28 cellular contexts compared by ENCODE assay signal in genomic region chr18:57574866-57575265, GRCh38.
"Had no signal": no experiment of that assay in that cellular context is flagged by ENCODE, and none has a peak within 500 bp of the region (broad histone marks: within the 10 kb centered on the region; RNA-seq: fewer than 3 reads in every experiment).

No MANE protein-coding gene starts in this region.

- H3K4me1 Mint-ChIP-seq: memory B cell, natural killer cell, neural progenitor cell had no signal

- H3K4me3 Mint-ChIP-seq: activated naive CD4-positive, alpha-beta T cell treated with anti-CD3 and anti-CD28 coated beads, Interleukin-2, amount 10 ng/mL, durations not matched to agents 7 days and 5 days; activated T-helper 1 cell treated with anti-CD3 and anti-CD28 coated beads, Interleukin-12 subunit alpha, Interleukin-12 subunit beta, Interleukin-2, Interleukin-4 antibody, amounts not matched to agents 30 ng/mL and 10 ng/mL and 1 ng/mL, durations not matched to agents 14 hours and 24 hours and 36 hours; central memory CD8-positive, alpha-beta T cell; immature natural killer cell; memory B cell; natural killer cell; neural progenitor cell had no signal

- H3K27me3 ChIP-seq: breast epithelium, heart left ventricle, neural progenitor cell, spleen, uterus had no signal

- H3K4me1 ChIP-seq: breast epithelium, heart left ventricle, neural progenitor cell, parathyroid adenoma, uterus had no signal

- FAIRE-seq: colon, TTC549 had no signal

- H3K27ac ChIP-seq: breast epithelium, heart left ventricle, neural progenitor cell, parathyroid adenoma, spleen, uterus had no signal

- H3K9me3 Mint-ChIP-seq: activated naive CD4-positive, alpha-beta T cell treated with anti-CD3 and anti-CD28 coated beads, Interleukin-2, amount 10 ng/mL, durations not matched to agents 7 days and 5 days; activated T-helper 1 cell treated with anti-CD3 and anti-CD28 coated beads, Interleukin-12 subunit alpha, Interleukin-12 subunit beta, Interleukin-2, Interleukin-4 antibody, amounts not matched to agents 30 ng/mL and 10 ng/mL and 1 ng/mL, durations not matched to agents 14 hours and 24 hours and 36 hours; central memory CD8-positive, alpha-beta T cell; immature natural killer cell; memory B cell; natural killer cell; neural progenitor cell had no signal

- DNase-seq: activated CD4-positive, alpha-beta T cell treated with anti-CD3 and anti-CD28 coated beads for 48 hours; activated CD4-positive, alpha-beta T cell treated with anti-CD3 and anti-CD28 coated beads, Interleukin-2, amount 50 U/mL, for 48 hours; activated CD8-positive, alpha-beta memory T cell treated with anti-CD3 and anti-CD28 coated beads for 24 hours; activated effector memory CD4-positive, alpha-beta T cell treated with anti-CD3 and anti-CD28 coated beads, Interleukin-2, amount 50 U/mL, for 16 hours; activated naive CD4-positive, alpha-beta T cell treated with anti-CD3 and anti-CD28 coated beads, Interleukin-2, amount 10 ng/mL, durations not matched to agents 7 days and 5 days; amygdala; dermis blood vessel endothelial cell; effector CD4-positive, alpha-beta T cell; erythroblast; heart left ventricle; hypothalamus; immature natural killer cell; natural killer cell; occipital lobe; right cardiac atrium; spleen; stimulated activated naive CD4-positive, alpha-beta T cell; T-helper 1 cell; trophoblast cell; uterus had no signal

- ATAC-seq: heart left ventricle, natural killer cell, right cardiac atrium had no signal

- H3K4me3 ChIP-seq: breast epithelium, heart left ventricle, neural progenitor cell, spleen, uterus had no signal

- H3K9ac ChIP-seq: neural progenitor cell, parathyroid adenoma had no signal

- H2AFZ ChIP-seq: neural progenitor cell, parathyroid adenoma had no signal

- H3K27me3 Mint-ChIP-seq: activated naive CD4-positive, alpha-beta T cell treated with anti-CD3 and anti-CD28 coated beads, Interleukin-2, amount 10 ng/mL, durations not matched to agents 7 days and 5 days; central memory CD8-positive, alpha-beta T cell; memory B cell had no signal

- H3K9me3 ChIP-seq: breast epithelium, heart left ventricle, spleen, uterus had no signal

- H3K4me2 ChIP-seq: neural progenitor cell had no signal

- H3K36me3 ChIP-seq: neural progenitor cell, uterus had no signal
